Comparison of ENCODE assay signal across 2 cellular contexts in genomic region chr22:48336339-48337060, GRCh38.
TF ChIP-seq lines count a peak whose summit lies in the region.

No MANE protein-coding gene starts in this region.

TF ChIP-seq in A549, 52 proteins besides CTCF, POLR2A, EP300 and RAD21 (continued from another document):
- no peak for TF ChIP-seq ATOH8 (CRISPR knock-in tag; IDR thresholded peaks at IDR 0.05; ENCODE audit: low read depth)
- TF ChIP-seq PBX3 (IDR thresholded peaks at IDR 0.05): no peak
- no peak for TF ChIP-seq CBX8 (IDR thresholded peaks at IDR 0.05)
- no peak for TF ChIP-seq ZFP36 (IDR thresholded peaks at IDR 0.05; ENCODE audit: borderline replicate concordance, partially characterized antibody)
- no peak for TF ChIP-seq ZSCAN20 (CRISPR knock-in tag; IDR thresholded peaks at IDR 0.05)
- no peak for TF ChIP-seq EHF (CRISPR knock-in tag; IDR thresholded peaks at IDR 0.05)
- TF ChIP-seq TFCP2L1 (CRISPR knock-in tag; IDR thresholded peaks at IDR 0.05): no peak
- no peak for TF ChIP-seq HDAC2 (IDR thresholded peaks at IDR 0.05)
- no peak for TF ChIP-seq HMGXB4 (CRISPR knock-in tag; IDR thresholded peaks at IDR 0.05; ENCODE audit: borderline replicate concordance)
- TF ChIP-seq KDM5A (IDR thresholded peaks at IDR 0.05): no peak

TF ChIP-seq in H1, 55 proteins besides CTCF, POLR2A, EP300 and RAD21 (continued from another document):
- TF ChIP-seq USF2 (IDR thresholded peaks at IDR 0.05; ENCODE audit: low read length) (no peak), SP1 (IDR thresholded peaks at IDR 0.05; ENCODE audit: low read depth, low read length) (no peak), TAF1 (IDR thresholded peaks at IDR 0.05; ENCODE audit: low read depth, low read length) (no peak), ATF2 (IDR thresholded peaks at IDR 0.05; ENCODE audit: low read length) (no peak), MAFK (IDR thresholded peaks at IDR 0.05; ENCODE audit: low read depth, low read length) (no peak), ZNF274 (IDR thresholded peaks at IDR 0.05; ENCODE audit: borderline replicate concordance, extremely low read depth, low read length) (no peak), GTF2F1 (IDR thresholded peaks at IDR 0.05; ENCODE audit: borderline replicate concordance, low read depth, low read length) (no peak), TCF12 (IDR thresholded peaks at IDR 0.05; ENCODE audit: low read depth, low read length) (no peak), CREB1 (IDR thresholded peaks at IDR 0.05) (no peak), BCL11A (IDR thresholded peaks at IDR 0.05; ENCODE audit: low read depth in 2 of 2, low read length in 2 of 2) (no peak), CHD2 (IDR thresholded peaks at IDR 0.05; ENCODE audit: low read length) (no peak), JUND (IDR thresholded peaks at IDR 0.05; ENCODE audit: low read length) (no peak), KDM5A (IDR thresholded peaks at IDR 0.05; ENCODE audit: low read length) (no peak)
